In genomic region chr7:157669768-157670345, GRCh38 we compare ENCODE assay signal across 25 cellular contexts.
DNase-seq lines count a peak whose midpoint lies in the region; ATAC-seq, FAIRE-seq and TF ChIP-seq lines count a peak whose summit lies in the region.
"Had no signal": no experiment of that assay in that cellular context is flagged by ENCODE, and none has a peak within 500 bp of the region (broad histone marks: within the 10 kb centered on the region; RNA-seq: fewer than 3 reads in every experiment).

No MANE protein-coding gene starts in this region.

- no peak for TF ChIP-seq POLR2A in K562 (conservative IDR thresholded peaks at IDR 0.05)

- TF ChIP-seq CTCF in DND-41 (IDR thresholded peaks at IDR 0.05; ENCODE audit: borderline replicate concordance, extremely low read depth, low read length, poor library complexity, severe bottlenecking), result peak; percentile 41
- no peak for TF ChIP-seq CTCF in K562 (IDR thresholded peaks at IDR 0.05 in 2 of 3, conservative IDR thresholded peaks at IDR 0.05 in 1 of 3; ENCODE audit: insufficient read depth in 2 of 3, low read depth in 1 of 3, low read length in 3 of 3)
- no peak for TF ChIP-seq CTCF in PC-9 (conservative IDR thresholded peaks at IDR 0.05)

- H3K4me3 ChIP-seq in BLaER1, result peak overlapping the region; percentile 50
- peak overlapping the region in 1 of 2 experiments; percentile 49; a peak in 2 of 4 replicates for H3K4me3 ChIP-seq in DND-41 (ENCODE audit: low read depth in 1 of 2, low read length in 2 of 2)
- H3K4me3 ChIP-seq in K562, result no peak overlapping the region
- no peak overlapping the region for H3K4me3 ChIP-seq in PC-9
- H3K4me3 ChIP-seq: adrenal gland, SJSA1, smooth muscle cell, thoracic aorta had no signal

- FAIRE-seq in K562 (lab: Jason Lieb, UNC), result no peak
- FAIRE-seq: bronchial epithelial cell had no signal

- CTCF ChIA-PET in K562 (lab: Yijun Ruan, JAX; ENCODE audit: low intra/inter-chr PET ratio) (no interaction called here), PC-9 (lab: Charles Lee) (no interaction called here)

- H3K36me3 Mint-ChIP-seq in naive thymus-derived CD8-positive, alpha-beta T cell, result no peaks in the 10 kb centered on the region

- peak overlapping the region; percentile 32; the same call in 1 of the 2 replicates for H2AFZ ChIP-seq in DND-41 (ENCODE audit: low read depth, low read length)
- no peak overlapping the region for H2AFZ ChIP-seq in K562 (ENCODE audit: low read depth, low read length)
- H2AFZ ChIP-seq in PC-9, result no peak overlapping the region

- in situ Hi-C loops in K562 (cut with MboI), result no loop called here

- H3K79me2 ChIP-seq in DND-41 (ENCODE audit: insufficient read depth, low read length) (peaks cover 93% of the 10 kb centered on the region), K562 (ENCODE audit: control insufficient read depth, insufficient read depth, low read length) (no peaks in the 10 kb centered on the region), PC-9 (ENCODE audit: low read depth) (no peaks in the 10 kb centered on the region)

- H3K4me2 ChIP-seq in BLaER1 (peak overlapping the region; percentile 89), DND-41 (ENCODE audit: insufficient read depth, low read length) (peak overlapping the region; percentile 65), K562 (ENCODE audit: insufficient read depth, low read length) (no peak overlapping the region), PC-9 (no peak overlapping the region)
- H3K4me2 ChIP-seq: KMS-11 had no signal

- under 1% methylated on average over 33 of the region's 33 CpGs for WGBS in K562 (ENCODE audit: insufficient coverage, low coverage, missing lambda C conversion rate)

- H3K27me3 ChIP-seq in BLaER1 (peaks cover 3% of the 10 kb centered on the region), DND-41 (ENCODE audit: insufficient read depth, low read length, poor library complexity) (no peaks in the 10 kb centered on the region), K562 (ENCODE audit: control insufficient read depth in 2 of 2, insufficient read depth in 2 of 2, low read length in 2 of 2) (peaks cover 70 to 90% of the 10 kb centered on the region in 2 experiments), PC-9 (ENCODE audit: insufficient read depth, low read depth) (peaks cover 96% of the 10 kb centered on the region)
- H3K27me3 ChIP-seq: SJSA1 had no signal

- peaks cover 1% of the 10 kb centered on the region for H3K9me1 ChIP-seq in K562 (ENCODE audit: control insufficient read depth, insufficient read depth, low read length)

- H3K4me3 Mint-ChIP-seq in naive thymus-derived CD8-positive, alpha-beta T cell, result peak overlapping the region in 9 of 10 donors; percentile 4 to 61 (median 44)
- H3K4me3 Mint-ChIP-seq: dendritic cell treated with granulocyte-macrophage colony-stimulating factor and Interleukin-4, amounts not matched to agents 40 ng/mL and 50 ng/mL, for 4 days; T-helper 1 cell treated with Interleukin-12 subunit alpha and Interleukin-12 subunit beta and Interleukin-4 antibody, amounts not matched to agents 30 μg/mL and 1 μg/mL, for 36 hours had no signal

- H3K4me1 Mint-ChIP-seq in naive thymus-derived CD8-positive, alpha-beta T cell, result peaks cover 17 to 36% (median 24%) of the 10 kb centered on the region in 4 donors

- peaks cover 6 to 49% (median 25%) of the 10 kb centered on the region in 5 donors for H3K27me3 Mint-ChIP-seq in naive thymus-derived CD8-positive, alpha-beta T cell

- peak overlapping the region in 4 of 10 donors; percentile 21 to 37 (median 30) for H3K27ac Mint-ChIP-seq in naive thymus-derived CD8-positive, alpha-beta T cell
- H3K27ac Mint-ChIP-seq: activated T-helper 2 cell treated with anti-CD3 and anti-CD28 coated beads, Interferon-gamma antibody, Interleukin-2, Interleukin-4, amounts not matched to agents 10 μg/mL and 5 μg/mL and 100 μg/mL, durations not matched to agents 14 hours and 24 hours and 36 hours; dendritic cell treated with granulocyte-macrophage colony-stimulating factor and Interleukin-4, amounts not matched to agents 40 ng/mL and 50 ng/mL, for 4 days; T-helper 1 cell treated with Interleukin-12 subunit alpha and Interleukin-12 subunit beta and Interleukin-4 antibody, amounts not matched to agents 30 μg/mL and 1 μg/mL, for 36 hours had no signal

- ATAC-seq in DND-41 (ENCODE audit: insufficient read depth, low read depth) (peak; percentile 67), K562 (no peak; the same call in 1 of the 3 replicates)
- peak; percentile 50 to 60 for ATAC-seq in naive thymus-derived CD8-positive, alpha-beta T cell
- ATAC-seq: left lobe of liver had no signal

- BruUV-seq in K562 (replicated peaks; lab: Mats Ljungman, UMichigan) (no TSS peak), PC-9 (replicated peaks; lab: Mats Ljungman, UMichigan) (no TSS peak)

- no peaks in the 10 kb centered on the region for H4K20me1 ChIP-seq in BLaER1
- no peaks in the 10 kb centered on the region for H4K20me1 ChIP-seq in DND-41 (ENCODE audit: insufficient read depth, low read length)
- H4K20me1 ChIP-seq in K562 (replicated peaks; ENCODE audit: control insufficient read depth, insufficient read depth, low read length), result peaks cover 10% of the 10 kb centered on the region; the same call in 1 of the 2 replicates
- H4K20me1 ChIP-seq in PC-9 (ENCODE audit: insufficient read depth), result no peaks in the 10 kb centered on the region

- peak; percentile 87 for DNase-seq in DND-41
- no peak for DNase-seq in K562 (ENCODE audit: extremely low read depth in 1 of 4, low spot score in 3 of 4)
- peak in 1 of 10 donors; percentile 32 for DNase-seq in naive thymus-derived CD8-positive, alpha-beta T cell
- DNase-seq in H4 (ENCODE audit: low spot score), result no peak
- no peak for DNase-seq in inferior parietal cortex (ENCODE audit: extremely low spot score)
- no peak for DNase-seq in PC-9
- DNase-seq: activated CD4-positive, alpha-beta T cell treated with anti-CD3 and anti-CD28 coated beads for 48 hours; activated CD8-positive, alpha-beta memory T cell treated with anti-CD3 and anti-CD28 coated beads, Interleukin-2, amount 50 U/mL, for 4 hours; DMS53; midbrain; NCI-H1048; NCI-H2029; stimulated activated CD4-positive, alpha-beta T cell treated with anti-CD3 and anti-CD28 coated beads, Interleukin-4, amount 100 ng/mL, for 1 hour; stimulated activated naive CD4-positive, alpha-beta T cell treated with Interleukin-2 at 50 U/mL for 16 hours had no signal

- intact Hi-C loops in K562 (cut with micrococcal nuclease), result no loop called here
- intact Hi-C loops in PC-9 (cut with micrococcal nuclease; ENCODE audit: unreplicated experiment), result no loop called here

- no peaks in the 10 kb centered on the region for H3F3A ChIP-seq in PC-9 (ENCODE audit: insufficient read depth, low read depth)

- peak overlapping the region; percentile 81 for H3K9ac ChIP-seq in BLaER1
- H3K9ac ChIP-seq in DND-41 (ENCODE audit: low read depth, low read length), result peak overlapping the region; percentile 68
- H3K9ac ChIP-seq in K562 (ENCODE audit: insufficient read depth in 1 of 2, low read depth in 2 of 2, low read length in 2 of 2), result no peak overlapping the region; a peak in 1 of 4 replicates
- H3K9ac ChIP-seq: KMS-11 had no signal

- no peak for TF ChIP-seq RAD21 in K562 (CRISPR knock-in tag; conservative IDR thresholded peaks at IDR 0.05 in 1 of 2, IDR thresholded peaks at IDR 0.05 in 1 of 2)

- H3K4me1 ChIP-seq in BLaER1, result peaks cover 97% of the 10 kb centered on the region
- H3K4me1 ChIP-seq in DND-41 (ENCODE audit: insufficient read depth, low read length), result peaks cover 91% of the 10 kb centered on the region
- peaks cover 0 to 15% of the 10 kb centered on the region in 2 experiments; a peak in 1 of 5 replicates for H3K4me1 ChIP-seq in K562 (replicated peaks in 1 of 2; ENCODE audit: control insufficient read depth in 2 of 2, insufficient read depth in 2 of 2, low read length in 2 of 2)
- no peaks in the 10 kb centered on the region for H3K4me1 ChIP-seq in PC-9 (replicated peaks; ENCODE audit: insufficient read depth)
- H3K4me1 ChIP-seq: adrenal gland had no signal

- H3K36me3 ChIP-seq in BLaER1 (no peaks in the 10 kb centered on the region), DND-41 (ENCODE audit: insufficient read depth, low read length) (peaks cover 42% of the 10 kb centered on the region), K562 (ENCODE audit: control insufficient read depth, insufficient read depth, low read length) (no peaks in the 10 kb centered on the region), PC-9 (ENCODE audit: low read depth) (no peaks in the 10 kb centered on the region)
- H3K36me3 ChIP-seq: adrenal gland, SJSA1, thoracic aorta had no signal

- no peaks in the 10 kb centered on the region for H3K9me2 ChIP-seq in PC-9 (ENCODE audit: insufficient read depth)

- no peak for TF ChIP-seq EP300 in K562 (IDR thresholded peaks at IDR 0.05; ENCODE audit: low read length)

- no peaks in the 10 kb centered on the region for H3K9me3 Mint-ChIP-seq in naive thymus-derived CD8-positive, alpha-beta T cell
- H3K9me3 Mint-ChIP-seq: activated T-helper 2 cell treated with anti-CD3 and anti-CD28 coated beads, Interferon-gamma antibody, Interleukin-2, Interleukin-4, amounts not matched to agents 10 μg/mL and 5 μg/mL and 100 μg/mL, durations not matched to agents 14 hours and 24 hours and 36 hours; dendritic cell treated with granulocyte-macrophage colony-stimulating factor and Interleukin-4, amounts not matched to agents 40 ng/mL and 50 ng/mL, for 4 days; T-helper 1 cell treated with Interleukin-12 subunit alpha and Interleukin-12 subunit beta and Interleukin-4 antibody, amounts not matched to agents 30 μg/mL and 1 μg/mL, for 36 hours had no signal

- POLR2A ChIA-PET in K562 (lab: Yijun Ruan, JAX), result interaction anchor here (0.6 kb wide), 1 partner anchor 17 kb away, joined by 3 read pairs; no protein-coding TSS in a partner anchor
- POLR2A ChIA-PET in naive thymus-derived CD8-positive, alpha-beta T cell (lab: Charles Lee), result no interaction called here
- POLR2A ChIA-PET in PC-9 (lab: Charles Lee; ENCODE audit: unreplicated experiment), result no interaction called here

- H3K9me3 ChIP-seq in BLaER1 (no peaks in the 10 kb centered on the region), DND-41 (ENCODE audit: insufficient read depth, low read length, severe bottlenecking) (no peaks in the 10 kb centered on the region), K562 (replicated peaks; ENCODE audit: control insufficient read depth, insufficient read depth, low read depth, low read length) (no peaks in the 10 kb centered on the region), PC-9 (ENCODE audit: insufficient read depth, low read depth) (no peaks in the 10 kb centered on the region)
- H3K9me3 ChIP-seq: adrenal gland, thoracic aorta had no signal

- H3K27ac ChIP-seq in BLaER1, result peak overlapping the region; percentile 97
- peak overlapping the region; percentile 98 for H3K27ac ChIP-seq in DND-41 (ENCODE audit: low read length)
- H3K27ac ChIP-seq in K562 (ENCODE audit: extremely low read depth, low read depth, low read length), result no peak overlapping the region
- H3K27ac ChIP-seq in PC-9, result no peak overlapping the region
- H3K27ac ChIP-seq: adrenal gland, KMS-11, SJSA1, thoracic aorta had no signal

TF ChIP-seq in K562, 482 proteins besides CTCF, POLR2A, EP300 and RAD21:
- TF ChIP-seq EZH2 (IDR thresholded peaks at IDR 0.05; ENCODE audit: borderline replicate concordance, low read depth, low read length) (peak; percentile 6; the same call in 1 of the 2 replicates), ZNF79 (CRISPR knock-in tag; IDR thresholded peaks at IDR 0.05; ENCODE audit: low read depth) (no peak)

Comparison
In these comparisons a context has a peak if more than half of its experiments do, and no peak if none do; other contexts are left out.
1. H3K27ac ChIP-seq: peak in BLaER1 (single experiment) and DND-41 (single experiment); none in K562 (single experiment) and PC-9 (single experiment).
2. H3K4me2 ChIP-seq: peak in BLaER1 (single experiment) and DND-41 (single experiment); none in K562 (single experiment) and PC-9 (single experiment).
3. H3K9ac ChIP-seq: peak in BLaER1 (single experiment) and DND-41 (single experiment); none in K562 (0 of 2).